In the genomic region with DNA sequence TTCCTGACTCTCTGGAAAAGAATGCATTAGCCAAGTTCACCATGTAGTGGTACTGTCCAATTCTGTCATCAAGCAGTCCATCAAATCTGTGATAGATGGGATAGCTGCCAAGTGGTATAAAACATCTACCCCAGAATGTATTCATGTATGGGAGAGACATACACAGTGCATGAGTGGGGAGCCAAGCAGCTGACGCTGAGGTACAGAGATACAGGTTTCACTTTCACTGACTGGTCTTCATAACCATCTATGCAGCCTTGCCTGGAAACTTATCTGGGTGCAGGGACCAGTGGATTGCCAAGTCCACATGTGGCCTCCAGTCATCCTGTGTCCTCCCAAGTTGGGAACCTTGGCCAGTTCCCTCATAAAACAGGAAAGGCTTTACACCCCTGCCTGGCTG, we compare ENCODE assay signal across 36 cellular contexts.
"Had no signal": no experiment of that assay in that cellular context is flagged by ENCODE, and none has a peak within 500 bp of the region (broad histone marks: within the 10 kb centered on the region; RNA-seq: fewer than 3 reads in every experiment).

No MANE protein-coding gene starts in this region.

- H3K27ac ChIP-seq: adrenal gland, breast epithelium, cardiac muscle cell, colonic mucosa, epithelial cell of prostate, esophagus squamous epithelium, gastroesophageal sphincter, heart left ventricle, VCaP had no signal

- H3K4me3 Mint-ChIP-seq: activated CD8-positive, alpha-beta T cell treated with anti-CD3 and anti-CD28 coated beads for 36 hours; activated naive CD4-positive, alpha-beta T cell treated with anti-CD3 and anti-CD28 coated beads for 36 hours; activated naive CD4-positive, alpha-beta T cell treated with anti-CD3 and anti-CD28 coated beads, Interleukin-2, amount 50 U/mL, for 24 hours; activated naive CD8-positive, alpha-beta T cell treated with anti-CD3 and anti-CD28 coated beads for 36 hours; activated naive CD8-positive, alpha-beta T cell treated with anti-CD3 and anti-CD28 coated beads, Interleukin-2, amount 50 U/mL, for 24 hours; activated T-helper 1 cell treated with anti-CD3 and anti-CD28 coated beads, Interleukin-12 subunit alpha, Interleukin-12 subunit beta, Interleukin-2, Interleukin-4 antibody, amounts not matched to agents 30 ng/mL and 10 ng/mL and 1 ng/mL, durations not matched to agents 14 hours and 24 hours and 36 hours; brain; WTC11 had no signal

- H3K4me1 Mint-ChIP-seq: activated naive CD4-positive, alpha-beta T cell treated with anti-CD3 and anti-CD28 coated beads, Interleukin-2, amount 50 U/mL, for 24 hours; activated naive CD8-positive, alpha-beta T cell treated with anti-CD3 and anti-CD28 coated beads for 36 hours; activated naive CD8-positive, alpha-beta T cell treated with anti-CD3 and anti-CD28 coated beads, Interleukin-2, amount 50 U/mL, for 24 hours; brain had no signal

- FAIRE-seq: endometrium, endothelial cell of umbilical vein had no signal

- H3K27me3 ChIP-seq: adrenal gland, breast epithelium, cardiac muscle cell, colonic mucosa, esophagus squamous epithelium, gastroesophageal sphincter, heart left ventricle had no signal

- H3K4me1 ChIP-seq: adrenal gland, breast epithelium, colonic mucosa, esophagus squamous epithelium, gastroesophageal sphincter, heart left ventricle had no signal

- H3K9me3 ChIP-seq: adrenal gland, colonic mucosa, gastroesophageal sphincter had no signal

- DNase-seq: activated CD4-positive, alpha-beta T cell treated with anti-CD3 and anti-CD28 coated beads for 48 hours; activated CD4-positive, alpha-beta T cell treated with anti-CD3 and anti-CD28 coated beads, Interleukin-2, amount 50 U/mL, for 1 hour; activated CD4-positive, alpha-beta T cell treated with anti-CD3 and anti-CD28 coated beads, Interleukin-2, amount 50 U/mL, for 48 hours; activated CD8-positive, alpha-beta memory T cell treated with anti-CD3 and anti-CD28 coated beads for 24 hours; activated CD8-positive, alpha-beta memory T cell treated with anti-CD3 and anti-CD28 coated beads, Interleukin-2, amount 50 U/mL, for 4 hours; activated CD8-positive, alpha-beta T cell treated with anti-CD3 and anti-CD28 coated beads for 36 hours; activated effector memory CD4-positive, alpha-beta T cell treated with anti-CD3 and anti-CD28 coated beads, Interleukin-2, amount 50 U/mL, for 16 hours; activated naive CD4-positive, alpha-beta T cell treated with anti-CD3 and anti-CD28 coated beads for 36 hours; activated naive CD8-positive, alpha-beta T cell treated with anti-CD3 and anti-CD28 coated beads for 36 hours; activated naive CD8-positive, alpha-beta T cell treated with anti-CD3 and anti-CD28 coated beads, Interleukin-2, amount 50 U/mL, for 24 hours; activated T-cell treated with anti-CD3 and anti-CD28 coated beads, Interleukin-2, amount 50 U/mL, for 1 hour; activated T-cell treated with anti-CD3 and anti-CD28 coated beads, Interleukin-2, amount 50 U/mL, for 48 hours; adrenal gland; amygdala; aorta; central memory CD4-positive, alpha-beta T cell; cerebellar nuclear complex; colonic mucosa; effector CD8-positive, alpha-beta T cell; esophagus squamous epithelium; foreskin melanocyte; glutamatergic neuron; heart left ventricle; T-helper 2 cell had no signal

- ATAC-seq: activated CD8-positive, alpha-beta T cell treated with anti-CD3 and anti-CD28 coated beads for 36 hours; activated naive CD8-positive, alpha-beta T cell treated with anti-CD3 and anti-CD28 coated beads, Interleukin-2, amount 50 U/mL, for 24 hours; gastroesophageal sphincter; heart left ventricle; WTC11 had no signal

- H3K27me3 Mint-ChIP-seq: activated CD8-positive, alpha-beta T cell treated with anti-CD3 and anti-CD28 coated beads for 36 hours; activated naive CD4-positive, alpha-beta T cell treated with anti-CD3 and anti-CD28 coated beads, Interleukin-2, amount 50 U/mL, for 24 hours; activated naive CD8-positive, alpha-beta T cell treated with anti-CD3 and anti-CD28 coated beads for 36 hours; activated naive CD8-positive, alpha-beta T cell treated with anti-CD3 and anti-CD28 coated beads, Interleukin-2, amount 50 U/mL, for 24 hours; brain had no signal

- H3K27ac Mint-ChIP-seq: activated CD8-positive, alpha-beta T cell treated with anti-CD3 and anti-CD28 coated beads for 36 hours; activated naive CD4-positive, alpha-beta T cell treated with anti-CD3 and anti-CD28 coated beads for 36 hours; activated naive CD4-positive, alpha-beta T cell treated with anti-CD3 and anti-CD28 coated beads, Interleukin-2, amount 50 U/mL, for 24 hours; activated naive CD8-positive, alpha-beta T cell treated with anti-CD3 and anti-CD28 coated beads for 36 hours; activated naive CD8-positive, alpha-beta T cell treated with anti-CD3 and anti-CD28 coated beads, Interleukin-2, amount 50 U/mL, for 24 hours; activated T-helper 1 cell treated with anti-CD3 and anti-CD28 coated beads, Interleukin-12 subunit alpha, Interleukin-12 subunit beta, Interleukin-2, Interleukin-4 antibody, amounts not matched to agents 30 ng/mL and 10 ng/mL and 1 ng/mL, durations not matched to agents 14 hours and 24 hours and 36 hours; activated T-helper 2 cell treated with anti-CD3 and anti-CD28 coated beads, Interferon-gamma antibody, Interleukin-2, Interleukin-4, amounts not matched to agents 10 μg/mL and 5 μg/mL and 100 μg/mL, durations not matched to agents 14 hours and 24 hours and 36 hours; brain; WTC11 had no signal

- H3K36me3 ChIP-seq: adrenal gland, breast epithelium, cardiac muscle cell, colonic mucosa, esophagus squamous epithelium, gastroesophageal sphincter, heart left ventricle had no signal

- H3K36me3 Mint-ChIP-seq: activated naive CD4-positive, alpha-beta T cell treated with anti-CD3 and anti-CD28 coated beads, Interleukin-2, amount 50 U/mL, for 24 hours; activated naive CD8-positive, alpha-beta T cell treated with anti-CD3 and anti-CD28 coated beads for 36 hours; brain had no signal

- H3K4me3 ChIP-seq: adrenal gland, breast epithelium, cardiac muscle cell, colonic mucosa, esophagus squamous epithelium, gastroesophageal sphincter, heart left ventricle had no signal
